ENCODE assay signal across 1 cellular context in the genomic region with DNA sequence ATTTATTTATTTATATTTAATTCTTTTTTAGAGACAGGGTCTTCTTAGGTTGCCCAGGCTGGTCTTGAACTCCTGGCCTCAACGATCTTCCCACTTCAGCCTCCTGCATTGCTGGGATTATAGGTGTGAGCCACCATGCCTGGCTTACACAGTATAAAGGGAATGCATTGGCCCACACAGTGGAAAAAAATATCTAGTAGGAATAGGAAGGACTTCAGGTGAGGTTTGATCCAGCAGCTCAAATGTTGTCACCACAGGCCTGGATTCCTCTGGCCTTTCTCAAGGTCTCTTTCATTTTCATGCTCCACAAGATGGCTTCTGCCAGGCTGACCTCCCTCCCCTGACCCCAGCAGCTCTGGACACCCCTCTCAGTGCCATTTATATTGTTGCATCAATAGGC.
A peak's percentile ranks its signal among the peaks of the same experiment; 100 is the strongest.
TF ChIP-seq lines count a peak whose summit lies in the region.

No MANE protein-coding gene starts in this region.

TF ChIP-seq in K562, 482 proteins besides CTCF, POLR2A, EP300 and RAD21:
- TF ChIP-seq RBM25 (IDR thresholded peaks at IDR 0.05; ENCODE audit: low read depth, low read length, severe bottlenecking), result peak; percentile 79
- TF ChIP-seq BCOR (IDR thresholded peaks at IDR 0.05), result peak; percentile 38; the same call in 1 of the 2 replicates
- no peak for TF ChIP-seq ZC3H8 (IDR thresholded peaks at IDR 0.05)
